Comparison of ENCODE assay signal across 1 cellular context in the genomic region with DNA sequence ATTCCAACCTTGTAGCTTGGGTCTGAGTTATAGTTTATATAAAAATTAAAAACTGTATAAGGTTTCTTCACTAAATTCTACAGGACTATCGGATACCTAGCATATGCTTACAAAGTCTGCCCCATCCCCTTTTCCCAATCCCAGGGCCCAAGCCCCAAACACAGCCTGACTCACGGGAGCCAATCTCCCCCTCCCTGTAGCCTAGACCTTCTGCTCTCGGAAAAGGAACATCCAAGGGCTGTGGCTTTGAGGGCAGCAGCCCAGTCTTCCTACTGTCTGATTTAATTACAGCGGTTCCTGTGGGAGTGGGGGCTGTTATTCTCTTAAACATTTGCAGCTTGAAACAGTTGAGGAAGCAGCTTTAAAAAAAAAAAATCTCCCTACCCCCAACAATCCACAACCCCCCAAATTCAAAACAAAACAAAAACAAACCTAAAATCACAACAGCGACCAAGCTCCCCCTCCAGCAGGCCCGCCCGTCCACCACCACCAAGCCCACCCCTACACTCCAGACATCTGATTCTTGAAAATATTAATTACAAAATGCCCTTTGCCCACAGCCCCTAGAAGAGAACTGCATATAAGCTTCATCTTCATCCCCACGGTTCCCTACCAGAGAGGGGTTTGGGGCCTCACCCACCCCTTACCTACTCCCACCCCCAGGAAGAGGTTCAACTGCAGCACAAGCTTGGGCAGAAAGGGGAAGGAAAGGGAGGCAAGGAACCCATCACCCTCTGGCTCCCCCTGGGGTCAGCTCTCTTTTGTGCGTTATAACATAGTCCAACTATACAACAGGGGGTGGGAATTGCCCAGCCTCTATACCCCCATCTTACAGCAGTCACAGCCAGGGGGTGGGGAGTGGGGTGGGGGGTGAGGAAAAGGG.
TF ChIP-seq lines count a peak whose summit lies in the region.

No MANE protein-coding gene starts in this region.

TF ChIP-seq in GM23338, 12 proteins besides CTCF, POLR2A, EP300 and RAD21 (continued from another document):
- TF ChIP-seq, protein P1, sequence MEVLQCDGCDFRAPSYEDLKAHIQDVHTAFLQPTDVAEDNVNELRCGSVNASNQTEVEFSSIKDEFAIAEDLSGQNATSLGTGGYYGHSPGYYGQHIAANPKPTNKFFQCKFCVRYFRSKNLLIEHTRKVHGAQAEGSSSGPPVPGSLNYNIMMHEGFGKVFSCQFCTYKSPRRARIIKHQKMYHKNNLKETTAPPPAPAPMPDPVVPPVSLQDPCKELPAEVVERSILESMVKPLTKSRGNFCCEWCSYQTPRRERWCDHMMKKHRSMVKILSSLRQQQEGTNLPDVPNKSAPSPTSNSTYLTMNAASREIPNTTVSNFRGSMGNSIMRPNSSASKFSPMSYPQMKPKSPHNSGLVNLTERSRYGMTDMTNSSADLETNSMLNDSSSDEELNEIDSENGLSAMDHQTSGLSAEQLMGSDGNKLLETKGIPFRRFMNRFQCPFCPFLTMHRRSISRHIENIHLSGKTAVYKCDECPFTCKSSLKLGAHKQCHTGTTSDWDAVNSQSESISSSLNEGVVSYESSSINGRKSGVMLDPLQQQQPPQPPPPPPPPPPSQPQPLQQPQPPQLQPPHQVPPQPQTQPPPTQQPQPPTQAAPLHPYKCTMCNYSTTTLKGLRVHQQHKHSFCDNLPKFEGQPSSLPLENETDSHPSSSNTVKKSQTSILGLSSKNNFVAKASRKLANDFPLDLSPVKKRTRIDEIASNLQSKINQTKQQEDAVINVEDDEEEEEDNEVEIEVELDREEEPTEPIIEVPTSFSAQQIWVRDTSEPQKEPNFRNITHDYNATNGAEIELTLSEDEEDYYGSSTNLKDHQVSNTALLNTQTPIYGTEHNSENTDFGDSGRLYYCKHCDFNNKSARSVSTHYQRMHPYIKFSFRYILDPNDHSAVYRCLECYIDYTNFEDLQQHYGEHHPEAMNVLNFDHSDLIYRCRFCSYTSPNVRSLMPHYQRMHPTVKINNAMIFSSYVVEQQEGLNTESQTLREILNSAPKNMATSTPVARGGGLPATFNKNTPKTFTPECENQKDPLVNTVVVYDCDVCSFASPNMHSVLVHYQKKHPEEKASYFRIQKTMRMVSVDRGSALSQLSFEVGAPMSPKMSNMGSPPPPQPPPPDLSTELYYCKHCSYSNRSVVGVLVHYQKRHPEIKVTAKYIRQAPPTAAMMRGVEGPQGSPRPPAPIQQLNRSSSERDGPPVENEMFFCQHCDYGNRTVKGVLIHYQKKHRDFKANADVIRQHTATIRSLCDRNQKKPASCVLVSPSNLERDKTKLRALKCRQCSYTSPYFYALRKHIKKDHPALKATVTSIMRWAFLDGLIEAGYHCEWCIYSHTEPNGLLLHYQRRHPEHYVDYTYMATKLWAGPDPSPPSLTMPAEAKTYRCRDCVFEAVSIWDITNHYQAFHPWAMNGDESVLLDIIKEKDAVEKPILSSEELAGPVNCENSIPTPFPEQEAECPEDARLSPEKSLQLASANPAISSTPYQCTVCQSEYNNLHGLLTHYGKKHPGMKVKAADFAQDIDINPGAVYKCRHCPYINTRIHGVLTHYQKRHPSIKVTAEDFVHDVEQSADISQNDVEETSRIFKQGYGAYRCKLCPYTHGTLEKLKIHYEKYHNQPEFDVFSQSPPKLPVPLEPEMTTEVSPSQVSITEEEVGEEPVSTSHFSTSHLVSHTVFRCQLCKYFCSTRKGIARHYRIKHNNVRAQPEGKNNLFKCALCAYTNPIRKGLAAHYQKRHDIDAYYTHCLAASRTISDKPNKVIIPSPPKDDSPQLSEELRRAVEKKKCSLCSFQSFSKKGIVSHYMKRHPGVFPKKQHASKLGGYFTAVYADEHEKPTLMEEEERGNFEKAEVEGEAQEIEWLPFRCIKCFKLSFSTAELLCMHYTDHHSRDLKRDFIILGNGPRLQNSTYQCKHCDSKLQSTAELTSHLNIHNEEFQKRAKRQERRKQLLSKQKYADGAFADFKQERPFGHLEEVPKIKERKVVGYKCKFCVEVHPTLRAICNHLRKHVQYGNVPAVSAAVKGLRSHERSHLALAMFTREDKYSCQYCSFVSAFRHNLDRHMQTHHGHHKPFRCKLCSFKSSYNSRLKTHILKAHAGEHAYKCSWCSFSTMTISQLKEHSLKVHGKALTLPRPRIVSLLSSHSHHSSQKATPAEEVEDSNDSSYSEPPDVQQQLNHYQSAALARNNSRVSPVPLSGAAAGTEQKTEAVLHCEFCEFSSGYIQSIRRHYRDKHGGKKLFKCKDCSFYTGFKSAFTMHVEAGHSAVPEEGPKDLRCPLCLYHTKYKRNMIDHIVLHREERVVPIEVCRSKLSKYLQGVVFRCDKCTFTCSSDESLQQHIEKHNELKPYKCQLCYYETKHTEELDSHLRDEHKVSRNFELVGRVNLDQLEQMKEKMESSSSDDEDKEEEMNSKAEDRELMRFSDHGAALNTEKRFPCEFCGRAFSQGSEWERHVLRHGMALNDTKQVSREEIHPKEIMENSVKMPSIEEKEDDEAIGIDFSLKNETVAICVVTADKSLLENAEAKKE (CRISPR knock-in tag; IDR thresholded peaks at IDR 0.05), result no peak
- TF ChIP-seq EZH2 (IDR thresholded peaks at IDR 0.05; ENCODE audit: low read depth, unreplicated experiment), result no peak
- TF ChIP-seq JUNB (IDR thresholded peaks at IDR 0.05; ENCODE audit: unreplicated experiment), result no peak
TF ChIP-seq in GM23338: peak in this region for 0.
